1 cellular context compared by ENCODE assay signal in genomic region chr5:417765-418559, GRCh38.
TF ChIP-seq lines count a peak whose summit lies in the region.

No MANE protein-coding gene starts in this region.

TF ChIP-seq in GM23338, 12 proteins besides CTCF, POLR2A, EP300 and RAD21:
- TF ChIP-seq, protein P1, sequence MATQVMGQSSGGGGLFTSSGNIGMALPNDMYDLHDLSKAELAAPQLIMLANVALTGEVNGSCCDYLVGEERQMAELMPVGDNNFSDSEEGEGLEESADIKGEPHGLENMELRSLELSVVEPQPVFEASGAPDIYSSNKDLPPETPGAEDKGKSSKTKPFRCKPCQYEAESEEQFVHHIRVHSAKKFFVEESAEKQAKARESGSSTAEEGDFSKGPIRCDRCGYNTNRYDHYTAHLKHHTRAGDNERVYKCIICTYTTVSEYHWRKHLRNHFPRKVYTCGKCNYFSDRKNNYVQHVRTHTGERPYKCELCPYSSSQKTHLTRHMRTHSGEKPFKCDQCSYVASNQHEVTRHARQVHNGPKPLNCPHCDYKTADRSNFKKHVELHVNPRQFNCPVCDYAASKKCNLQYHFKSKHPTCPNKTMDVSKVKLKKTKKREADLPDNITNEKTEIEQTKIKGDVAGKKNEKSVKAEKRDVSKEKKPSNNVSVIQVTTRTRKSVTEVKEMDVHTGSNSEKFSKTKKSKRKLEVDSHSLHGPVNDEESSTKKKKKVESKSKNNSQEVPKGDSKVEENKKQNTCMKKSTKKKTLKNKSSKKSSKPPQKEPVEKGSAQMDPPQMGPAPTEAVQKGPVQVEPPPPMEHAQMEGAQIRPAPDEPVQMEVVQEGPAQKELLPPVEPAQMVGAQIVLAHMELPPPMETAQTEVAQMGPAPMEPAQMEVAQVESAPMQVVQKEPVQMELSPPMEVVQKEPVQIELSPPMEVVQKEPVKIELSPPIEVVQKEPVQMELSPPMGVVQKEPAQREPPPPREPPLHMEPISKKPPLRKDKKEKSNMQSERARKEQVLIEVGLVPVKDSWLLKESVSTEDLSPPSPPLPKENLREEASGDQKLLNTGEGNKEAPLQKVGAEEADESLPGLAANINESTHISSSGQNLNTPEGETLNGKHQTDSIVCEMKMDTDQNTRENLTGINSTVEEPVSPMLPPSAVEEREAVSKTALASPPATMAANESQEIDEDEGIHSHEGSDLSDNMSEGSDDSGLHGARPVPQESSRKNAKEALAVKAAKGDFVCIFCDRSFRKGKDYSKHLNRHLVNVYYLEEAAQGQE (IDR thresholded peaks at IDR 0.05; ENCODE audit: unreplicated experiment) = no peak
- TF ChIP-seq EZH2 (IDR thresholded peaks at IDR 0.05; ENCODE audit: low read depth, unreplicated experiment) (no peak), EZH2phosphoT487 (IDR thresholded peaks at IDR 0.05; ENCODE audit: unreplicated experiment) (no peak), CREB1 (CRISPR knock-in tag; IDR thresholded peaks at IDR 0.05; ENCODE audit: low read depth) (no peak), POLR2AphosphoS5 (IDR thresholded peaks at IDR 0.05; ENCODE audit: low read depth) (no peak), ZNF331 (CRISPR knock-in tag; IDR thresholded peaks at IDR 0.05; ENCODE audit: low read depth) (no peak), JUNB (IDR thresholded peaks at IDR 0.05; ENCODE audit: unreplicated experiment) (no peak), NANOG (IDR thresholded peaks at IDR 0.05; ENCODE audit: borderline replicate concordance) (no peak), ZNF114 (CRISPR knock-in tag; IDR thresholded peaks at IDR 0.05) (no peak), ZNF462 (CRISPR knock-in tag; IDR thresholded peaks at IDR 0.05) (no peak), STAT1 (IDR thresholded peaks at IDR 0.05; ENCODE audit: unreplicated experiment) (no peak)
- TF ChIP-seq, protein P2, sequence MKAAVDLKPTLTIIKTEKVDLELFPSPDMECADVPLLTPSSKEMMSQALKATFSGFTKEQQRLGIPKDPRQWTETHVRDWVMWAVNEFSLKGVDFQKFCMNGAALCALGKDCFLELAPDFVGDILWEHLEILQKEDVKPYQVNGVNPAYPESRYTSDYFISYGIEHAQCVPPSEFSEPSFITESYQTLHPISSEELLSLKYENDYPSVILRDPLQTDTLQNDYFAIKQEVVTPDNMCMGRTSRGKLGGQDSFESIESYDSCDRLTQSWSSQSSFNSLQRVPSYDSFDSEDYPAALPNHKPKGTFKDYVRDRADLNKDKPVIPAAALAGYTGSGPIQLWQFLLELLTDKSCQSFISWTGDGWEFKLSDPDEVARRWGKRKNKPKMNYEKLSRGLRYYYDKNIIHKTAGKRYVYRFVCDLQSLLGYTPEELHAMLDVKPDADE (IDR thresholded peaks at IDR 0.05) = no peak
TF ChIP-seq in GM23338: peak in this region for 0.
